1 cellular context compared by ENCODE assay signal in the genomic region with DNA sequence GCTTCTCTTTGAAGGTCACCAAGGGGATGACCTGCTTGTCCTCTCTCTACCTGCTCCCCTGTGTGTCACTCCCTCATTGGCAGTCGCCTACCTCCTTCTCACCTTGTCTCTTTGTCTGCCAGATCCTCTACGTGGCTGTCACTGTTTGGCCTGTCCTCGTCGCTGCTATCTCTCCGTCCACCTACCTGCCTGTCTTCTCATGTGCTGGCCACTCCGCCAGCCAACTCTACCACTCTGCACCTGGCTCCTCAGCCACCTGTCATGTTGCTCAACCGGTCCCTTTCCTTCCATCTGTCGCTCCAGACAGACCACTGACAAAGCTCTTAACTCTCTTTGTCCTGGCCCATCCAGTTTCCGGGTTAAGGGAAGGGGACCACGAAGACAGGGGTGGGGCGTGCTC.
TF ChIP-seq lines count a peak whose summit lies in the region.

A gene with protein sequence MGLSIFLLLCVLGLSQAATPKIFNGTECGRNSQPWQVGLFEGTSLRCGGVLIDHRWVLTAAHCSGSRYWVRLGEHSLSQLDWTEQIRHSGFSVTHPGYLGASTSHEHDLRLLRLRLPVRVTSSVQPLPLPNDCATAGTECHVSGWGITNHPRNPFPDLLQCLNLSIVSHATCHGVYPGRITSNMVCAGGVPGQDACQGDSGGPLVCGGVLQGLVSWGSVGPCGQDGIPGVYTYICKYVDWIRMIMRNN (minus strand): TSS at position 299 of the 400 bp plus-strand sequence. CDS start 381 bp downstream, outside the sequence.

TF ChIP-seq in H1, 55 proteins besides CTCF, POLR2A, EP300 and RAD21 (continued from another document):
- TF ChIP-seq TCF12 (IDR thresholded peaks at IDR 0.05; ENCODE audit: low read depth, low read length) = no peak
- TF ChIP-seq KDM1A (IDR thresholded peaks at IDR 0.05; ENCODE audit: borderline replicate concordance, low read length) = no peak
- TF ChIP-seq, protein P1, sequence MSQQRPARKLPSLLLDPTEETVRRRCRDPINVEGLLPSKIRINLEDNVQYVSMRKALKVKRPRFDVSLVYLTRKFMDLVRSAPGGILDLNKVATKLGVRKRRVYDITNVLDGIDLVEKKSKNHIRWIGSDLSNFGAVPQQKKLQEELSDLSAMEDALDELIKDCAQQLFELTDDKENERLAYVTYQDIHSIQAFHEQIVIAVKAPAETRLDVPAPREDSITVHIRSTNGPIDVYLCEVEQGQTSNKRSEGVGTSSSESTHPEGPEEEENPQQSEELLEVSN (IDR thresholded peaks at IDR 0.05) = no peak
- no peak for TF ChIP-seq YY1 (IDR thresholded peaks at IDR 0.05; ENCODE audit: low read depth, low read length)
- TF ChIP-seq CEBPB (IDR thresholded peaks at IDR 0.05; ENCODE audit: low read depth, low read length) = no peak
- no peak for TF ChIP-seq BCL11A (IDR thresholded peaks at IDR 0.05; ENCODE audit: low read depth in 2 of 2, low read length in 2 of 2)
- TF ChIP-seq RNF2 (IDR thresholded peaks at IDR 0.05; ENCODE audit: borderline replicate concordance, low read depth, low read length, missing control alignments, poor library complexity, severe bottlenecking) = no peak
- TF ChIP-seq KDM4A (IDR thresholded peaks at IDR 0.05; ENCODE audit: low read depth, low read length, severe bottlenecking) = no peak
- no peak for TF ChIP-seq POU5F1 (IDR thresholded peaks at IDR 0.05; ENCODE audit: low read depth, low read length)
- TF ChIP-seq TAF7 (optimal IDR thresholded peaks at IDR 0.05; ENCODE audit: borderline replicate concordance, low read depth, low read length) = no peak
